Comparison of ENCODE assay signal across 8 cellular contexts in the genomic region with DNA sequence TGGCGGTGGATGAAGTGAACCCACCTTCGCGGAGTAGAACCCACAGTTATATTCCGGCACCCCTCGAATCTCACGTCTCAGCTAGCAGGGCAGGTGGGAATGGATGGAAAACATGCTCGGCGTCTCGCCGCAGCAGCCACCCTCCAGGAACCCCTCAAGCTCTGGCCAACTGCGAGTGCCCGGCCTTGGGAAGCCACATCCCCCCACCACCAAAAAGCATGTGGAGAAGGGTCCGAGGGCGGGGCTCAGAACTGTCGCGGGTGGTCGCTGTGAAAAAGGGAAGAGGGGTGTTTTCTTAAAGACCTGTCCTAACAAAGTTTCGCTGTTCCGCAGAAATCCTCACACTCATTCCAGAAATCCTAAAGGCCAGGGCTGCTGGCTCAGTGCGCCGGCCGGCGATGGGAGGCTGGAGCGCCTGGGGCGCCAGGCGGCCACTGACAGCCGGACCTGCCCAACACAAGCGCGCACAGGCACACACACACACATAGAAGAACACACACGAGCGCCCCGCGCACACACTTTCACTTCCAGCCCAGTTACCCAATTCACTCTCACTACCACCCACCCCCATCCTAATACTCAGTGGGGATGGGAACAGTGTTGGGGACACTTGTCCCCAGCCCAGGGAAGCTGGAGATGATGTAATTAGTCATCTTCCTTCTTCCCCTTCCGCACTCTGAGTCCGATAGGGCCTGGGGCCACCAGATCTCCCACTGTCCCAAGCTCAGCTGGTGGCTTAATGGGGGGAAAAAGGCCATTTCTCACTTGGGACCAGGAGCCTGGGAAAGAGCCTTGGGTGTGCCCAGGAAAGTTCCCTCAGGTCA. TPM values are rescaled to one million over a fixed set of nuclear protein-coding genes. Genes with fewer than 3 reads are reported as not detected.
DNase-seq lines count a peak whose midpoint lies in the region; ATAC-seq and TF ChIP-seq lines count a peak whose summit lies in the region.

No MANE protein-coding gene starts in this region.

- H3K36me3 ChIP-seq in OCI-LY7 (ENCODE audit: insufficient read depth, low read length), result peaks cover 21% of the 10 kb centered on the region; the same call in 1 of the 2 replicates
- H3K36me3 ChIP-seq in neutrophil, result no peaks in the 10 kb centered on the region

- no peak overlapping the region for H2AFZ ChIP-seq in OCI-LY7 (ENCODE audit: low read length)

- H3K4me3 Mint-ChIP-seq in endothelial cell (ENCODE audit: unreplicated experiment), result peak overlapping the region; percentile 79

- H3K4me1 ChIP-seq in OCI-LY7 (ENCODE audit: insufficient read depth, low read length, poor library complexity, severe bottlenecking) (peaks cover 62% of the 10 kb centered on the region), neutrophil (ENCODE audit: control insufficient read depth in 1 of 2, insufficient read depth in 1 of 2, low read depth in 1 of 2, low read length in 1 of 2) (peaks cover 45 to 55% of the 10 kb centered on the region in 2 experiments)

- H3K9me2 ChIP-seq in OCI-LY7 (ENCODE audit: insufficient read depth, low read length), result no peaks in the 10 kb centered on the region

- peaks cover 22% of the 10 kb centered on the region for H3K27me3 Mint-ChIP-seq in endothelial cell (ENCODE audit: unreplicated experiment)

- peak overlapping the region; percentile 58 for H3K27ac Mint-ChIP-seq in endothelial cell (ENCODE audit: unreplicated experiment)

- H3K9me3 Mint-ChIP-seq in endothelial cell (ENCODE audit: unreplicated experiment), result no peaks in the 10 kb centered on the region

- BruUV-seq in OCI-LY7 (replicated peaks; lab: Mats Ljungman, UMichigan), result no TSS peak

- H3K4me2 ChIP-seq in OCI-LY7 (ENCODE audit: low read length), result peak overlapping the region; percentile 98

- peak; percentile 14 for DNase-seq in NCI-H2107 treated with DMSO at 0.1 percent for 48 hours (lab: John Stamatoyannopoulos, UW; ENCODE audit: unreplicated experiment)
- no peak for DNase-seq in NCI-H2107 (lab: John Stamatoyannopoulos, UW)
- peak; percentile 68 for DNase-seq in OCI-LY7 (ENCODE audit: low spot score)
- peak; percentile 33 for DNase-seq in endothelial cell (ENCODE audit: low spot score)
- DNase-seq in AML-193 (lab: John Stamatoyannopoulos, UW), result no peak
- no peak for DNase-seq in stimulated activated CD4-positive, alpha-beta T cell treated with anti-CD3 and anti-CD28 coated beads, Interleukin-2, amount 100 ng/mL, for 24 hours

- no peak for ATAC-seq in GM18907 (IDR thresholded peaks at IDR 0.05; ENCODE audit: unreplicated experiment)

- intact Hi-C loops in OCI-LY7 (cut with micrococcal nuclease; ENCODE audit: unreplicated experiment), result loop anchor here (1.0 to 2.0 kb wide), 2 partner anchors 45 to 143 kb away; no protein-coding TSS in a partner anchor

- H4K20me1 ChIP-seq in OCI-LY7 (ENCODE audit: insufficient read depth, low read length), result no peaks in the 10 kb centered on the region

- H3K79me2 ChIP-seq in OCI-LY7 (ENCODE audit: insufficient read depth, low read depth, low read length), result peaks cover 64% of the 10 kb centered on the region

- H3K27me3 ChIP-seq in neutrophil, result peaks cover 84% of the 10 kb centered on the region

- H3K4me3 ChIP-seq in OCI-LY7 (ENCODE audit: low read depth, low read length, poor library complexity, severe bottlenecking) (peak overlapping the region; percentile 94), neutrophil (ENCODE audit: low read depth in 1 of 2, low read length in 1 of 2) (peak overlapping the region; percentile 51 to 63)

- peaks cover 37% of the 10 kb centered on the region for H3K4me1 Mint-ChIP-seq in endothelial cell (ENCODE audit: unreplicated experiment)

- TF ChIP-seq CTCF in OCI-LY7 (conservative IDR thresholded peaks at IDR 0.05; ENCODE audit: low read length) (no peak; the same call in 1 of the 2 replicates), endothelial cell (IDR thresholded peaks at IDR 0.05; ENCODE audit: unreplicated experiment) (no peak), neutrophil (IDR thresholded peaks at IDR 0.05) (no peak)

- H3K36me3 Mint-ChIP-seq in endothelial cell (ENCODE audit: low read depth, unreplicated experiment), result no peaks in the 10 kb centered on the region

- peak overlapping the region; percentile 90 for H3K27ac ChIP-seq in OCI-LY7 (ENCODE audit: low read depth, low read length, poor library complexity, severe bottlenecking)
- H3K27ac ChIP-seq in neutrophil, result no peak overlapping the region

- CTCF ChIA-PET in OCI-LY7 (lab: Charles Lee; ENCODE audit: unreplicated experiment), result no interaction called here

- POLR2A ChIA-PET in OCI-LY7 (lab: Charles Lee), result interaction anchor here (0.7 kb wide), 1 partner anchor 55 kb away, joined by 5 read pairs; no protein-coding TSS in a partner anchor

- H3K9me3 ChIP-seq in OCI-LY7 (ENCODE audit: low read length) (no peaks in the 10 kb centered on the region), neutrophil (no peaks in the 10 kb centered on the region)

RNA-seq across cellular contexts. Expression of a gene that starts 2.0 kb away (rescaled TPM):
- total RNA-seq in OCI-LY7 (2014; rRNA removed; shearing (Covaris generic)), result 20.3 and 26.3 TPM in 2 replicates
- total RNA-seq in OCI-LY7 (2022) (43.1 and 47.1 TPM in 2 replicates), endothelial cell (ENCODE audit: unreplicated experiment) (8.4 TPM)

Comparison
In these comparisons a context has a peak if more than half of its experiments do, and no peak if none do; other contexts are left out.
1. DNase-seq: peak in NCI-H2107 treated with DMSO at 0.1 percent for 48 hours (single experiment), OCI-LY7 (single experiment) and endothelial cell (single experiment); none in NCI-H2107 (single experiment), AML-193 (0 of 2) and stimulated activated CD4-positive, alpha-beta T cell treated with anti-CD3 and anti-CD28 coated beads, Interleukin-2, amount 100 ng/mL, for 24 hours (0 of 2).